Comparison of ENCODE assay signal across 10 cellular contexts in genomic region chr14:69543341-69544249, GRCh38. TPM values are rescaled to one million over a fixed set of nuclear protein-coding genes. Genes with fewer than 3 reads are reported as not detected.
DNase-seq lines count a peak whose midpoint lies in the region; ATAC-seq, FAIRE-seq and TF ChIP-seq lines count a peak whose summit lies in the region.
"Had no signal": no experiment of that assay in that cellular context is flagged by ENCODE, and none has a peak within 500 bp of the region (broad histone marks: within the 10 kb centered on the region; RNA-seq: fewer than 3 reads in every experiment).

No MANE protein-coding gene starts in this region.

- H3K27me3 ChIP-seq in BE2C (peaks cover 6% of the 10 kb centered on the region), HCT116 (ENCODE audit: insufficient read depth, low read length) (no peaks in the 10 kb centered on the region), endothelial cell of umbilical vein (ENCODE audit: control insufficient read depth in 2 of 2, insufficient read depth in 2 of 2, low read length in 2 of 2) (peaks cover 4 to 6% of the 10 kb centered on the region in 2 experiments), prostate gland (replicated peaks; ENCODE audit: insufficient read depth) (peaks cover 2% of the 10 kb centered on the region)
- H3K27me3 ChIP-seq: body of pancreas had no signal

- BruUV-seq in HCT116 (replicated peaks; lab: Mats Ljungman, UMichigan): no TSS peak
- BruUV-seq in endothelial cell of umbilical vein (replicated peaks; lab: Mats Ljungman, UMichigan): no TSS peak

- no peaks in the 10 kb centered on the region for H3K9me2 ChIP-seq in HCT116 (ENCODE audit: insufficient read depth)

- peak; percentile 68 for FAIRE-seq in endothelial cell of umbilical vein (lab: Jason Lieb, UNC)

- peak; percentile 53 for ATAC-seq in HCT116
- ATAC-seq in GM19351 (IDR thresholded peaks at IDR 0.05; ENCODE audit: unreplicated experiment): no peak
- ATAC-seq: body of pancreas had no signal

- no peak overlapping the region for H3K4me3 ChIP-seq in BE2C (ENCODE audit: low read depth, low read length)
- no peak overlapping the region for H3K4me3 ChIP-seq in HCT116 (replicated peaks in 1 of 2; ENCODE audit: low read depth in 1 of 2, low read length in 2 of 2)
- H3K4me3 ChIP-seq in endothelial cell of umbilical vein (replicated peaks in 1 of 3; ENCODE audit: insufficient read depth in 1 of 3, low read depth in 1 of 3, low read length in 3 of 3): no peak overlapping the region
- no peak overlapping the region for H3K4me3 ChIP-seq in prostate gland
- H3K4me3 ChIP-seq: body of pancreas, HAP-1 had no signal

- peak; percentile 43 for DNase-seq in BE2C
- DNase-seq in HCT116 (ENCODE audit: low read depth, low spot score): peak; percentile 48
- DNase-seq in SKM-1 (lab: John Stamatoyannopoulos, UW; ENCODE audit: unreplicated experiment): peak; percentile 6
- DNase-seq in endothelial cell of umbilical vein (ENCODE audit: low read depth, low spot score): peak; percentile 33
- DNase-seq in posterior cingulate gyrus: peak in 9 of 10 donors; percentile 13 to 94 (median 63)
- DNase-seq in prostate gland (ENCODE audit: low spot score): no peak
- DNase-seq in putamen (ENCODE audit: low spot score): no peak

- CTCF ChIA-PET in HCT116 (lab: Charles Lee) (interaction anchor here (2.6 kb wide), 1 partner anchor 8 kb away, joined by 13 read pairs; no protein-coding TSS in a partner anchor), endothelial cell of umbilical vein (lab: Charles Lee) (interaction anchor here (1.1 to 2.0 kb wide), 5 partner anchors 8 to 485 kb away, joined by 3 to 5 read pairs (median 4); no protein-coding TSS in a partner anchor)

- WGBS in prostate gland: 56% methylated on average over 14 of the region's 15 CpGs

- H3K9ac ChIP-seq in HCT116 (ENCODE audit: low read length) (no peak overlapping the region), endothelial cell of umbilical vein (replicated peaks; ENCODE audit: extremely low read depth, insufficient read depth, low read length) (no peak overlapping the region)

- no peaks in the 10 kb centered on the region for H3K79me2 ChIP-seq in HCT116 (ENCODE audit: insufficient read depth, low read length)
- H3K79me2 ChIP-seq in endothelial cell of umbilical vein (ENCODE audit: control insufficient read depth, insufficient read depth, low read length): no peaks in the 10 kb centered on the region

- no peak overlapping the region for H3K4me2 ChIP-seq in HCT116 (ENCODE audit: low read length)
- no peak overlapping the region for H3K4me2 ChIP-seq in endothelial cell of umbilical vein (ENCODE audit: insufficient read depth, low read length)

- no peaks in the 10 kb centered on the region for H3K9me1 ChIP-seq in endothelial cell of umbilical vein (replicated peaks; ENCODE audit: control insufficient read depth, extremely low read depth, insufficient read depth, low read length)

- H4K20me1 ChIP-seq in HCT116 (ENCODE audit: insufficient read depth) (no peaks in the 10 kb centered on the region), endothelial cell of umbilical vein (replicated peaks; ENCODE audit: control insufficient read depth, extremely low read depth, insufficient read depth, low read length) (no peaks in the 10 kb centered on the region)

- H3K4me1 ChIP-seq in BE2C (no peaks in the 10 kb centered on the region), HCT116 (ENCODE audit: control insufficient read depth in 1 of 2, insufficient read depth in 2 of 2, low read length in 2 of 2) (no peaks in the 10 kb centered on the region), endothelial cell of umbilical vein (ENCODE audit: control insufficient read depth, extremely low read depth, insufficient read depth, low read length) (no peaks in the 10 kb centered on the region), prostate gland (replicated peaks) (no peaks in the 10 kb centered on the region)
- H3K4me1 ChIP-seq: body of pancreas, HAP-1 had no signal

- RAD21 ChIA-PET in HCT116 (lab: Charles Lee; ENCODE audit: low non-redundant PET in 1 of 2, low total read pairs in 2 of 2, uncharacterized antibody in 2 of 2, unreplicated experiment in 2 of 2): no interaction called here

- H2AFZ ChIP-seq in HCT116 (ENCODE audit: low read depth, low read length, poor library complexity, severe bottlenecking) (no peak overlapping the region), endothelial cell of umbilical vein (ENCODE audit: low read depth, low read length) (no peak overlapping the region)

- H3K9me3 ChIP-seq in BE2C (no peaks in the 10 kb centered on the region), HCT116 (ENCODE audit: control insufficient read depth in 1 of 2, insufficient read depth in 1 of 2, low read depth in 1 of 2, low read length in 2 of 2) (no peaks in the 10 kb centered on the region), endothelial cell of umbilical vein (replicated peaks; ENCODE audit: control insufficient read depth, insufficient read depth, low read length) (no peaks in the 10 kb centered on the region), prostate gland (no peaks in the 10 kb centered on the region)
- H3K9me3 ChIP-seq: body of pancreas, HAP-1 had no signal

- H3K36me3 ChIP-seq in BE2C (no peaks in the 10 kb centered on the region), HCT116 (ENCODE audit: control insufficient read depth in 1 of 2, insufficient read depth in 2 of 2, low read length in 2 of 2) (no peaks in the 10 kb centered on the region), endothelial cell of umbilical vein (ENCODE audit: control insufficient read depth in 2 of 2, extremely low read depth in 1 of 2, insufficient read depth in 2 of 2, low read length in 2 of 2) (no peaks in the 10 kb centered on the region), prostate gland (no peaks in the 10 kb centered on the region)
- H3K36me3 ChIP-seq: HAP-1 had no signal

- intact Hi-C loops in HCT116 (cut with micrococcal nuclease): no loop called here
- intact Hi-C loops in endothelial cell of umbilical vein (cut with micrococcal nuclease): no loop called here
- intact Hi-C loops in posterior cingulate gyrus (cut with DNase I): no loop called here
- intact Hi-C loops in prostate gland (cut with DNase I): no loop called here

- TF ChIP-seq RAD21 in HCT116 (IDR thresholded peaks at IDR 0.05; ENCODE audit: low read depth): no peak

- TF ChIP-seq CTCF in BE2C (IDR thresholded peaks at IDR 0.05; ENCODE audit: low read depth, low read length): no peak
- TF ChIP-seq CTCF in HCT116 (IDR thresholded peaks at IDR 0.05 in 2 of 3, conservative IDR thresholded peaks at IDR 0.05 in 1 of 3; ENCODE audit: borderline replicate concordance in 1 of 3, insufficient read depth in 1 of 3, low read depth in 2 of 3, low read length in 2 of 3): no peak
- no peak for TF ChIP-seq CTCF in endothelial cell of umbilical vein (IDR thresholded peaks at IDR 0.05; ENCODE audit: extremely low read depth in 1 of 2, insufficient read depth in 1 of 2, low read depth in 1 of 2, low read length in 2 of 2)
- no peak for TF ChIP-seq CTCF in prostate gland (IDR thresholded peaks at IDR 0.05)

- no peak overlapping the region for H3K27ac ChIP-seq in HCT116 (ENCODE audit: low read depth, low read length)
- no peak overlapping the region for H3K27ac ChIP-seq in endothelial cell of umbilical vein (ENCODE audit: insufficient read depth, low read depth, low read length)
- H3K27ac ChIP-seq in prostate gland: no peak overlapping the region
- H3K27ac ChIP-seq: body of pancreas had no signal

- dilution Hi-C loops in endothelial cell of umbilical vein (cut with MboI; ENCODE audit: extremely low pct_ligation_motif_present, low sequenced_read_pairs): no loop called here

- TF ChIP-seq POLR2A in HCT116 (IDR thresholded peaks at IDR 0.05; ENCODE audit: borderline replicate concordance, extremely low read depth, insufficient read depth, insufficient read length): no peak
- no peak for TF ChIP-seq POLR2A in endothelial cell of umbilical vein (IDR thresholded peaks at IDR 0.05; ENCODE audit: low read depth, low read length)
- no peak for TF ChIP-seq POLR2A in prostate gland (IDR thresholded peaks at IDR 0.05)

- POLR2A ChIA-PET in HCT116 (lab: Charles Lee): interaction anchor here (0.6 kb wide), 1 partner anchor 152 kb away, joined by 3 read pairs; no protein-coding TSS in a partner anchor
- POLR2A ChIA-PET in endothelial cell of umbilical vein (lab: Charles Lee): no interaction called here

TF ChIP-seq in HCT116, 20 proteins besides CTCF, POLR2A, EP300 and RAD21 (continues in another document):
- TF ChIP-seq ZFX (IDR thresholded peaks at IDR 0.05) (no peak), CEBPB (IDR thresholded peaks at IDR 0.05; ENCODE audit: low read depth) (peak; percentile 94), SP1 (IDR thresholded peaks at IDR 0.05; ENCODE audit: low read depth) (0 out of 2 replicates have a peak, but pooled peaks have one; percentile 30)

TF ChIP-seq in endothelial cell of umbilical vein, 7 proteins besides CTCF, POLR2A, EP300 and RAD21 (continues in another document):
- TF ChIP-seq POLR2AphosphoS5 (IDR thresholded peaks at IDR 0.05; ENCODE audit: insufficient read depth, low read depth, low read length) (no peak), FOS (IDR thresholded peaks at IDR 0.05; ENCODE audit: borderline replicate concordance, insufficient read depth, low read length) (peak; percentile 74)

RNA-seq across cellular contexts. Expression of gene CCDC177, which starts 31.1 kb away (rescaled TPM):
- 0.36 TPM for polyA plus RNA-seq in BE2C (2012; ENCODE audit: insufficient read depth, insufficient read length, low read depth)
- total RNA-seq in HCT116 (2021; ENCODE audit: unreplicated experiment): not detected
- polyA plus RNA-seq in HCT116 (2012): not detected in 2 replicates
- total RNA-seq in endothelial cell of umbilical vein: not detected in 2 replicates
- polyA plus RNA-seq in endothelial cell of umbilical vein: not detected in 2 replicates
- not detected in 2 replicates for polyA plus RNA-seq in endothelial cell of umbilical vein (2011; cell fraction: cytosol; rRNA removed)
- polyA plus RNA-seq in endothelial cell of umbilical vein (2011; cell fraction: nucleus; rRNA removed): not detected in 2 replicates
- not detected in 2 replicates for polyA plus RNA-seq in endothelial cell of umbilical vein (2012)
- not detected in 2 replicates for polyA minus RNA-seq in endothelial cell of umbilical vein
- 0.51 TPM for polyA minus RNA-seq in endothelial cell of umbilical vein (2011; cell fraction: cytosol; rRNA and poly(A)+ RNA removed)
- not detected in 2 replicates for polyA minus RNA-seq in endothelial cell of umbilical vein (2011; cell fraction: nucleus; rRNA and poly(A)+ RNA removed)
- total RNA-seq in prostate gland: under 1 TPM in 1 of 2 donors, not detected in 1; 0.28 TPM
- total RNA-seq: body of pancreas had no signal

RNA-seq across cellular contexts. Expression of gene PLEKHD1, which starts 59.1 kb away (rescaled TPM):
- polyA plus RNA-seq in BE2C (2012; ENCODE audit: insufficient read depth, insufficient read length, low read depth): 0.14 TPM
- total RNA-seq in HCT116 (2021; ENCODE audit: unreplicated experiment) (1.2 TPM), endothelial cell of umbilical vein (not detected in 2 replicates), prostate gland (under 1 TPM; 0.27 to 0.40 TPM)
- polyA plus RNA-seq in HCT116 (2012): 0.52 and 0.66 TPM in 2 replicates
- polyA plus RNA-seq in endothelial cell of umbilical vein: 0.01 TPM in 1 of 2 replicates, not detected in the other
- polyA plus RNA-seq in endothelial cell of umbilical vein (2011; cell fraction: cytosol; rRNA removed): 0.01 TPM in 1 of 2 replicates, not detected in the other
- polyA plus RNA-seq in endothelial cell of umbilical vein (2011; cell fraction: nucleus; rRNA removed): 0.12 and 0.14 TPM in 2 replicates
- not detected in 2 replicates for polyA plus RNA-seq in endothelial cell of umbilical vein (2012)
- 0.15 TPM in 1 of 2 replicates, not detected in the other for polyA minus RNA-seq in endothelial cell of umbilical vein
- polyA minus RNA-seq in endothelial cell of umbilical vein (2011; cell fraction: cytosol; rRNA and poly(A)+ RNA removed): not detected
- 0.10 TPM in 2 replicates for polyA minus RNA-seq in endothelial cell of umbilical vein (2011; cell fraction: nucleus; rRNA and poly(A)+ RNA removed)

Comparison
In these comparisons a context has a peak if more than half of its experiments do, and no peak if none do; other contexts are left out.
1. DNase-seq: peak in BE2C (single experiment), HCT116 (single experiment), SKM-1 (single experiment), endothelial cell of umbilical vein (single experiment) and posterior cingulate gyrus (9 of 10); none in prostate gland (single experiment) and putamen (single experiment).